1 cellular context compared by ENCODE assay signal in genomic region chr5:177447611-177448243, GRCh38.
TF ChIP-seq lines count a peak whose summit lies in the region.

No MANE protein-coding gene starts in this region.

TF ChIP-seq in HEK293, 187 proteins besides CTCF, POLR2A, EP300 and RAD21 (continued from another document):
- no peak for TF ChIP-seq ZNF280C (tag by site-specific recombination; IDR thresholded peaks at IDR 0.05)
- no peak for TF ChIP-seq ZNF114 (tag by site-specific recombination; IDR thresholded peaks at IDR 0.05)
- peak; percentile 47 for TF ChIP-seq GLIS2 (tag by site-specific recombination; IDR thresholded peaks at IDR 0.05)
- peak; percentile 89 for TF ChIP-seq ZIC2 (tag by site-specific recombination; IDR thresholded peaks at IDR 0.05)
- TF ChIP-seq ZNF600 (tag by site-specific recombination; IDR thresholded peaks at IDR 0.05): peak; percentile 60
- peak; percentile 68 for TF ChIP-seq ZNF449 (tag by site-specific recombination; IDR thresholded peaks at IDR 0.05)
- TF ChIP-seq ZNF610 (tag by site-specific recombination; IDR thresholded peaks at IDR 0.05; ENCODE audit: borderline replicate concordance): no peak
TF ChIP-seq in HEK293: peak in this region for 8.
